17 cellular contexts compared by ENCODE assay signal in the genomic region with DNA sequence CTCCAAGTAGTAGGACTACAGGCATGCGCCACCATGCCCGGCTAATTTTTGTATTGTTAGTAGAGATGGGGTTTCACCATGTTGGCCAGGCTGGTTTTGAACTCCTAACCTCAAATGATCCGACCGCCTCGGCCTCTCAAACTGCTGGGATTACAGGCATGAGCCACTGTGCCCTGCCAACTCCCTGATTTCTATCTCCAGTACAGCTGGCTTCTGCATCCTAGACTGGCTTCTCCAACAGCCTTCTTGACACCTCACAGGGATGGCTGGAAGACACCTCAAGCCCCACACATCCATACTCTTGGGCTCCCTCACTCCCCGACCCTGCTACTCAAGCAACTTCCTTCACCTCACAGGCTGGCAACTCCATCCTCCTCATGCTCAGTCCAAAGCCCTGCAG. TPM values are rescaled to one million over a fixed set of nuclear protein-coding genes. Genes with fewer than 3 reads are reported as not detected.
"Had no signal": no experiment of that assay in that cellular context is flagged by ENCODE, and none has a peak within 500 bp of the region (broad histone marks: within the 10 kb centered on the region; RNA-seq: fewer than 3 reads in every experiment).

No MANE protein-coding gene starts in this region.

RNA-seq across cellular contexts. Expression of a gene that starts 27.8 kb away (rescaled TPM):
- total RNA-seq: activated CD8-positive, alpha-beta T cell treated with anti-CD3 and anti-CD28 coated beads for 36 hours; activated T-cell treated with anti-CD3 and anti-CD28 coated beads, Interleukin-2, amount 50 U/mL, for 4 hours; activated T-helper 17 cell treated with anti-CD3 and anti-CD28 coated beads, Interleukin-2, amount 50 U/mL, for 72 hours; astrocyte; bronchial epithelial cell; colonic mucosa; endothelial cell of umbilical vein; esophagus squamous epithelium; fibroblast of lung; fibroblast of villous mesenchyme; gastroesophageal sphincter; glomerular endothelial cell; T-cell; T-helper 2 cell treated with Interferon-gamma antibody and Interleukin-4, amounts not matched to agents 100 ng/mL and 5 ng/mL, for 36 hours; WTC11 had no signal
- polyA plus RNA-seq: adipose tissue, endothelial cell of umbilical vein, esophagus, fibroblast of lung had no signal
